27 cellular contexts compared by ENCODE assay signal in genomic region chr17:61296058-61296457, GRCh38.
DNase-seq lines count a peak whose midpoint lies in the region; ATAC-seq, FAIRE-seq and TF ChIP-seq lines count a peak whose summit lies in the region.
"Had no signal": no experiment of that assay in that cellular context is flagged by ENCODE, and none has a peak within 500 bp of the region (broad histone marks: within the 10 kb centered on the region; RNA-seq: fewer than 3 reads in every experiment).

No MANE protein-coding gene starts in this region.

- H4K20me1 ChIP-seq in IMR-90 (ENCODE audit: insufficient read depth, low read length) (no peaks in the 10 kb centered on the region), GM12878 (ENCODE audit: control insufficient read depth, insufficient read depth) (no peaks in the 10 kb centered on the region)
- H4K20me1 ChIP-seq: BLaER1 had no signal

- H3K56ac ChIP-seq in IMR-90 (ENCODE audit: extremely low read depth, insufficient read depth, low read length) = no peak overlapping the region

- TF ChIP-seq POLR2A in IMR-90 (IDR thresholded peaks at IDR 0.05; ENCODE audit: low read depth, low read length) = no peak
- no peak for TF ChIP-seq POLR2A in GM12878 (IDR thresholded peaks at IDR 0.05; ENCODE audit: low read depth, low read length)

- H3K36me3 Mint-ChIP-seq in nephron (ENCODE audit: low read depth) (no peaks in the 10 kb centered on the region), type B pancreatic cell (no peaks in the 10 kb centered on the region), chondrocyte (ENCODE audit: low read depth) (no peaks in the 10 kb centered on the region)
- H3K36me3 Mint-ChIP-seq: CD14-positive monocyte; CD4-positive, alpha-beta memory T cell; CD4-positive, CD25-positive, alpha-beta regulatory T cell had no signal

- H3K4me1 Mint-ChIP-seq in nephron (peaks cover 65% of the 10 kb centered on the region), type B pancreatic cell (ENCODE audit: unreplicated experiment) (peaks cover 47% of the 10 kb centered on the region), chondrocyte (ENCODE audit: low read depth) (peaks cover 28% of the 10 kb centered on the region)
- H3K4me1 Mint-ChIP-seq: CD14-positive monocyte; CD4-positive, alpha-beta memory T cell; CD8-positive, alpha-beta memory T cell had no signal

- peaks cover 16% of the 10 kb centered on the region for H3K9me1 ChIP-seq in IMR-90 (ENCODE audit: insufficient read depth, low read length)

- in situ Hi-C loops in IMR-90 (cut with MboI; ENCODE audit: low sequenced_read_pairs) (no loop called here), GM12878 (cut with MboI) (no loop called here)

- SMC1A ChIA-PET in GM12878 (lab: Charles Lee; ENCODE audit: uncharacterized antibody, unreplicated experiment) = no interaction called here

- BruUV-seq in IMR-90 (replicated peaks; lab: Mats Ljungman, UMichigan) (no TSS peak), GM12878 (replicated peaks; lab: Mats Ljungman, UMichigan) (no TSS peak)

- H3K4me3 ChIP-seq in IMR-90 (ENCODE audit: insufficient read depth, low read depth, low read length) (no peak overlapping the region), GM12878 (no peak overlapping the region)
- H3K4me3 ChIP-seq: BLaER1 had no signal

- no peaks in the 10 kb centered on the region for H3K27me3 Mint-ChIP-seq in nephron (ENCODE audit: low read depth)
- H3K27me3 Mint-ChIP-seq in type B pancreatic cell = peaks cover 6% of the 10 kb centered on the region
- no peaks in the 10 kb centered on the region for H3K27me3 Mint-ChIP-seq in chondrocyte (ENCODE audit: low read depth)
- H3K27me3 Mint-ChIP-seq: CD4-positive, alpha-beta memory T cell; CD4-positive, CD25-positive, alpha-beta regulatory T cell; CD8-positive, alpha-beta memory T cell had no signal

- H3K27ac Mint-ChIP-seq in nephron = peak overlapping the region in 2 of 3 experiments; percentile 11 to 64
- H3K27ac Mint-ChIP-seq in type B pancreatic cell = peak overlapping the region; percentile 0
- no peak overlapping the region for H3K27ac Mint-ChIP-seq in chondrocyte (ENCODE audit: unreplicated experiment)
- H3K27ac Mint-ChIP-seq: CD14-positive monocyte; CD4-positive, alpha-beta memory T cell; CD4-positive, CD25-positive, alpha-beta regulatory T cell had no signal

- H3K14ac ChIP-seq in IMR-90 (replicated peaks; ENCODE audit: low read depth, low read length) = no peak overlapping the region

- H3K18ac ChIP-seq in IMR-90 (ENCODE audit: low read depth, low read length) = no peak overlapping the region

- no peaks in the 10 kb centered on the region for H3K9me3 Mint-ChIP-seq in nephron
- no peaks in the 10 kb centered on the region for H3K9me3 Mint-ChIP-seq in type B pancreatic cell
- H3K9me3 Mint-ChIP-seq in chondrocyte (ENCODE audit: low read depth) = no peaks in the 10 kb centered on the region
- H3K9me3 Mint-ChIP-seq: CD14-positive monocyte; CD4-positive, alpha-beta memory T cell; CD4-positive, CD25-positive, alpha-beta regulatory T cell; CD8-positive, alpha-beta memory T cell had no signal

- no peaks in the 10 kb centered on the region for H3K79me2 ChIP-seq in GM12878 (ENCODE audit: control insufficient read depth, insufficient read depth, low read length)

- DNase-seq in IMR-90 = no peak
- no peak for DNase-seq in GM12878 (ENCODE audit: low read depth, low spot score)
- DNase-seq in type B pancreatic cell (ENCODE audit: extremely low spot score, unreplicated experiment) = no peak
- no peak for DNase-seq in chondrocyte (ENCODE audit: low spot score)
- DNase-seq in GM20000 (ENCODE audit: low spot score) = no peak
- DNase-seq: 8988T; ACHN; BE2C; C1 segment of cervical spinal cord; CD4-positive, alpha-beta memory T cell; CD4-positive, CD25-positive, alpha-beta regulatory T cell; CD8-positive, alpha-beta memory T cell; COR-L47; DMS 273 treated with DMSO at 0.1 percent for 48 hours; DMS153; DMS53; DMS79; DND-41; EL; GDM1 had no signal

- 0 out of 2 replicates have a peak overlapping the region, but pooled peaks have one; percentile 27 for H3K23ac ChIP-seq in IMR-90 (ENCODE audit: low read depth, low read length)

- H3K4me3 Mint-ChIP-seq in nephron (no peak overlapping the region), type B pancreatic cell (no peak overlapping the region), chondrocyte (ENCODE audit: unreplicated experiment) (no peak overlapping the region)
- H3K4me3 Mint-ChIP-seq: CD14-positive monocyte; CD4-positive, alpha-beta memory T cell; CD4-positive, CD25-positive, alpha-beta regulatory T cell; CD8-positive, alpha-beta memory T cell had no signal

- H2BK15ac ChIP-seq in IMR-90 (ENCODE audit: low read depth, low read length) = 0 out of 3 replicates have a peak overlapping the region, but pooled peaks have one; percentile 56

- no peak overlapping the region for H2BK5ac ChIP-seq in IMR-90 (ENCODE audit: low read depth, low read length, poor library complexity, severe bottlenecking)

- no peak overlapping the region for H4K91ac ChIP-seq in IMR-90 (ENCODE audit: insufficient read depth, low read depth, low read length)

- TF ChIP-seq CTCF in IMR-90 (conservative IDR thresholded peaks at IDR 0.05; ENCODE audit: low read depth, low read length) (no peak), GM12878 (IDR thresholded peaks at IDR 0.05 in 2 of 3, conservative IDR thresholded peaks at IDR 0.05 in 1 of 3; ENCODE audit: control insufficient read depth in 2 of 3, extremely low read depth in 1 of 3, insufficient read depth in 1 of 3, low read depth in 3 of 3, low read length in 3 of 3) (no peak), nephron (IDR thresholded peaks at IDR 0.05; ENCODE audit: unreplicated experiment in 3 of 3) (no peak), type B pancreatic cell (conservative IDR thresholded peaks at IDR 0.05) (no peak), chondrocyte (IDR thresholded peaks at IDR 0.05) (no peak), GM20000 (IDR thresholded peaks at IDR 0.05; ENCODE audit: extremely low read depth, missing control alignments) (no peak)

- POLR2A ChIA-PET in IMR-90 (lab: Charles Lee; ENCODE audit: unreplicated experiment) (no interaction called here), GM12878 (lab: Charles Lee) (no interaction called here)

- H4K8ac ChIP-seq in IMR-90 (ENCODE audit: low read depth in 2 of 2, low read length in 2 of 2) = no peak overlapping the region

- H2BK20ac ChIP-seq in IMR-90 (ENCODE audit: low read depth, low read length) = no peak overlapping the region; the same call in 1 of the 2 replicates

- H3K9ac ChIP-seq in IMR-90 (ENCODE audit: low read depth, low read length) (no peak overlapping the region), GM12878 (ENCODE audit: control insufficient read depth, insufficient read depth, low read length) (no peak overlapping the region)
- H3K9ac ChIP-seq: BLaER1 had no signal

- peaks cover 26% of the 10 kb centered on the region for H3K4me1 ChIP-seq in IMR-90 (ENCODE audit: control insufficient read depth, insufficient read depth, low read length)
- H3K4me1 ChIP-seq in GM12878 (ENCODE audit: control insufficient read depth, insufficient read depth, low read length) = no peaks in the 10 kb centered on the region
- H3K4me1 ChIP-seq: BLaER1 had no signal

- no peak for FAIRE-seq in GM12878 (lab: Jason Lieb, UNC)
- FAIRE-seq: A204.1, GM12891, GM19239 had no signal

- RAD21 ChIA-PET in GM12878 (lab: Charles Lee; ENCODE audit: unreplicated experiment) = no interaction called here

- H3K4me2 ChIP-seq in IMR-90 (ENCODE audit: low read depth, low read length) (no peak overlapping the region), GM12878 (ENCODE audit: control insufficient read depth, insufficient read depth) (no peak overlapping the region)
- H3K4me2 ChIP-seq: BLaER1 had no signal

- no peak overlapping the region for H2AK9ac ChIP-seq in IMR-90 (replicated peaks; ENCODE audit: low read depth, low read length, poor library complexity)

- dilution Hi-C loops in IMR-90 (cut with HindIII; ENCODE audit: low sequenced_read_pairs, unreplicated experiment) = no loop called here

- H3K79me1 ChIP-seq in IMR-90 (ENCODE audit: low read depth in 1 of 2, low read length in 2 of 2) = peaks cover 5 to 26% of the 10 kb centered on the region in 2 experiments; a peak in 2 of 4 replicates

- H2AK5ac ChIP-seq in IMR-90 (ENCODE audit: low read depth, low read length) = no peak overlapping the region

- 86% methylated on average over 1 of the region's 2 CpGs; no CpG with 5 or more reads in 1 of the 2 experiments for WGBS in IMR-90 (ENCODE audit: extremely low coverage in 2 of 2, insufficient read length in 1 of 2), 2 experiments
- 66% methylated on average over 2 of the region's 2 CpGs for WGBS in GM12878 (ENCODE audit: insufficient coverage, insufficient replicate concordance, low lambda C conversion rate, missing lambda C conversion rate)

- H3K4ac ChIP-seq in IMR-90 (ENCODE audit: low read depth, low read length) = peak overlapping the region; percentile 15; the same call in 1 of the 2 replicates

- intact Hi-C loops in IMR-90 (cut with micrococcal nuclease) (no loop called here), GM12878 (cut with micrococcal nuclease; ENCODE audit: unreplicated experiment) (no loop called here)

- ATAC-seq in IMR-90 (ENCODE audit: low read depth) (no peak), GM12878 (no peak), HG02885 (IDR thresholded peaks at IDR 0.05; ENCODE audit: poor library complexity, unreplicated experiment) (no peak)

- H3K27me3 ChIP-seq in IMR-90 (ENCODE audit: control insufficient read depth, insufficient read depth, low read length) = no peaks in the 10 kb centered on the region
- no peaks in the 10 kb centered on the region for H3K27me3 ChIP-seq in GM12878 (replicated peaks in 1 of 2; ENCODE audit: control insufficient read depth in 2 of 2, insufficient read depth in 2 of 2, low read length in 1 of 2)
- H3K27me3 ChIP-seq: BE2C, BLaER1 had no signal

- TF ChIP-seq EP300 in GM12878 (IDR thresholded peaks at IDR 0.05; ENCODE audit: borderline replicate concordance in 1 of 2, control insufficient read depth in 1 of 2, low read depth in 2 of 2, low read length in 2 of 2) = no peak

- H2AFZ ChIP-seq in IMR-90 (replicated peaks; ENCODE audit: low read length, poor library complexity) (no peak overlapping the region), GM12878 (ENCODE audit: control insufficient read depth, low read depth, low read length) (no peak overlapping the region)

- H3K9me3 ChIP-seq in IMR-90 (ENCODE audit: control insufficient read depth, insufficient read depth, low read length) = no peaks in the 10 kb centered on the region
- H3K9me3 ChIP-seq in GM12878 (replicated peaks; ENCODE audit: control insufficient read depth, insufficient read depth, low read length) = no peaks in the 10 kb centered on the region; the same call in 2 of the 3 replicates
- H3K9me3 ChIP-seq: BE2C, BLaER1 had no signal

- CTCF ChIA-PET in IMR-90 (lab: Yijun Ruan, JAX) = no interaction called here
- CTCF ChIA-PET in GM12878 (lab: Yijun Ruan, JAX) = no interaction called here

- no peak overlapping the region for H4K5ac ChIP-seq in IMR-90 (ENCODE audit: low read depth, low read length)

- TF ChIP-seq RAD21 in IMR-90 (IDR thresholded peaks at IDR 0.05; ENCODE audit: low read length) (no peak), GM12878 (IDR thresholded peaks at IDR 0.05; ENCODE audit: insufficient read depth, low read depth, low read length) (no peak)

- H3K27ac ChIP-seq in IMR-90 (ENCODE audit: insufficient read depth, low read length) (no peak overlapping the region), GM12878 (ENCODE audit: control insufficient read depth, insufficient read depth) (no peak overlapping the region)
- H3K27ac ChIP-seq: BLaER1 had no signal

- H3K36me3 ChIP-seq in IMR-90 (ENCODE audit: control insufficient read depth, insufficient read depth, low read length) = no peaks in the 10 kb centered on the region
- H3K36me3 ChIP-seq in GM12878 (ENCODE audit: control insufficient read depth in 2 of 2, insufficient read depth in 2 of 2, low read length in 1 of 2) = no peaks in the 10 kb centered on the region
- H3K36me3 ChIP-seq: BE2C, BLaER1 had no signal

- H2BK120ac ChIP-seq in IMR-90 (ENCODE audit: low read depth, low read length) = peak overlapping the region; percentile 26
